26 cellular contexts compared by ENCODE assay signal in genomic region chr1:22678522-22678896, GRCh38. TPM values are rescaled to one million over a fixed set of nuclear protein-coding genes. Genes with fewer than 3 reads are reported as not detected.
"Had no signal": no experiment of that assay in that cellular context is flagged by ENCODE, and none has a peak within 500 bp of the region (broad histone marks: within the 10 kb centered on the region; RNA-seq: fewer than 3 reads in every experiment).

No MANE protein-coding gene starts in this region.

- H3K4me3 ChIP-seq: dorsolateral prefrontal cortex, heart left ventricle, ovary, right atrium auricular region, suprapubic skin, thyroid gland, upper lobe of left lung, vagina had no signal

- H3K4me1 ChIP-seq: heart left ventricle, right atrium auricular region, suprapubic skin, thyroid gland, upper lobe of left lung, vagina had no signal

- ATAC-seq: esophagus mucosa; heart left ventricle; stimulated activated effector memory CD8-positive, alpha-beta T cell treated with anti-CD3 and anti-CD28 coated beads, Interleukin-12 subunit alpha, Interleukin-12 subunit beta, amount 100 ng/mL, for 72 hours; stimulated activated naive CD8-positive, alpha-beta T cell treated with anti-CD3 and anti-CD28 coated beads, Interleukin-15, Interleukin-2, amounts not matched to agents 100 U/mL and 50 U/mL, for 24 hours had no signal

- FAIRE-seq: frontal cortex, small intestine had no signal

- DNase-seq: cortex of kidney; dorsolateral prefrontal cortex; effector CD8-positive, alpha-beta T cell; heart left ventricle; hippocampal formation; mammary epithelial cell; natural killer cell; nucleus accumbens; ovary; small intestine; stimulated activated CD4-positive, alpha-beta T cell treated with anti-CD3 and anti-CD28 coated beads, Interleukin-12 subunit alpha, Interleukin-12 subunit beta, amount 100 ng/mL, for 4 hours; stimulated activated CD4-positive, alpha-beta T cell treated with anti-CD3 and anti-CD28 coated beads, Interleukin-2, amount 100 ng/mL, for 48 hours; stimulated activated CD8-positive, alpha-beta memory T cell treated with anti-CD3 and anti-CD28 coated beads, Interleukin-4, amount 100 ng/mL, for 48 hours; stimulated activated naive CD8-positive, alpha-beta T cell treated with anti-CD3 and anti-CD28 coated beads, Interleukin-15, Interleukin-2, amounts not matched to agents 100 U/mL and 50 U/mL, for 24 hours; thyroid gland had no signal

- H3K27ac ChIP-seq: dorsolateral prefrontal cortex, heart left ventricle, ovary, right atrium auricular region, suprapubic skin, thyroid gland, upper lobe of left lung, vagina had no signal

- H3K36me3 ChIP-seq: heart left ventricle, ovary, right atrium auricular region, suprapubic skin, thyroid gland, upper lobe of left lung, vagina had no signal

- H3K27me3 ChIP-seq: ovary, thyroid gland had no signal

- H3K9me3 ChIP-seq: heart left ventricle, ovary, right atrium auricular region, suprapubic skin, thyroid gland, upper lobe of left lung, vagina had no signal

RNA-seq across cellular contexts. Expression of gene C1QB, which starts 25.5 kb away (rescaled TPM):
- total RNA-seq: fibroblast of lung, glomerular endothelial cell, mammary epithelial cell, myocyte, neural crest cell had no signal
- polyA plus RNA-seq: fibroblast of lung, mammary epithelial cell had no signal

RNA-seq across cellular contexts. Expression of gene C1QC, which starts 35.1 kb away (rescaled TPM):
- total RNA-seq: fibroblast of lung, glomerular endothelial cell, mammary epithelial cell, myocyte, neural crest cell had no signal
- polyA plus RNA-seq: fibroblast of lung, mammary epithelial cell had no signal

RNA-seq across cellular contexts. Expression of gene C1QA, which starts 42.1 kb away (rescaled TPM):
- total RNA-seq: fibroblast of lung, glomerular endothelial cell, mammary epithelial cell, myocyte, neural crest cell had no signal
- polyA plus RNA-seq: fibroblast of lung, mammary epithelial cell had no signal
